Comparison of ENCODE assay signal across 22 cellular contexts in genomic region chr15:57676578-57676977, GRCh38.
"Had no signal": no experiment of that assay in that cellular context is flagged by ENCODE, and none has a peak within 500 bp of the region (broad histone marks: within the 10 kb centered on the region; RNA-seq: fewer than 3 reads in every experiment).

No MANE protein-coding gene starts in this region.

- H3K27ac Mint-ChIP-seq: naive thymus-derived CD4-positive, alpha-beta T cell had no signal

- FAIRE-seq: frontal cortex, islet of Langerhans had no signal

- H3K4me3 ChIP-seq: colonic mucosa, esophagus squamous epithelium, heart left ventricle, right atrium auricular region, sigmoid colon, skin epidermis, stomach, thoracic aorta, transverse colon had no signal

- H3K4me1 ChIP-seq: colonic mucosa, esophagus squamous epithelium, sigmoid colon, transverse colon had no signal

- H3K27ac ChIP-seq: colonic mucosa, esophagus squamous epithelium, neutrophil, right atrium auricular region, sigmoid colon, skin epidermis, thoracic aorta, transverse colon had no signal

- DNase-seq: colonic mucosa; dermis blood vessel endothelial cell; esophagus squamous epithelium; heart left ventricle; hippocampal formation; kidney glomerular epithelial cell; mesendoderm; naive thymus-derived CD4-positive, alpha-beta T cell; posterior cingulate gyrus; sigmoid colon; stimulated activated CD4-positive, alpha-beta T cell treated with anti-CD3 and anti-CD28 coated beads, Interleukin-2, amount 100 ng/mL, for 24 hours; stimulated activated CD4-positive, alpha-beta T cell treated with anti-CD3 and anti-CD28 coated beads, Interleukin-4, amount 100 ng/mL, for 4 hours; stimulated activated naive CD4-positive, alpha-beta T cell; stomach; substantia nigra; transverse colon had no signal

- H3K36me3 ChIP-seq: colonic mucosa, esophagus squamous epithelium, neutrophil, stomach, thoracic aorta, transverse colon had no signal

- H3K9me3 ChIP-seq: colonic mucosa, esophagus squamous epithelium, heart left ventricle, neutrophil, right atrium auricular region, sigmoid colon, stomach, thoracic aorta, transverse colon had no signal

- ATAC-seq: heart left ventricle; naive thymus-derived CD4-positive, alpha-beta T cell had no signal

- H3K27me3 ChIP-seq: colonic mucosa, esophagus squamous epithelium, heart left ventricle, right atrium auricular region, sigmoid colon, stomach, transverse colon had no signal

- H3K4me3 Mint-ChIP-seq: naive thymus-derived CD4-positive, alpha-beta T cell had no signal
